Comparison of ENCODE assay signal across 8 cellular contexts in genomic region chr17:10197721-10198508, GRCh38. TPM values are rescaled to one million over a fixed set of nuclear protein-coding genes. Genes with fewer than 3 reads are reported as not detected.
A peak's percentile ranks its signal among the peaks of the same experiment; 100 is the strongest.
DNase-seq lines count a peak whose midpoint lies in the region; ATAC-seq and TF ChIP-seq lines count a peak whose summit lies in the region.

No MANE protein-coding gene starts in this region.

- H3K4me1 ChIP-seq in CD8-positive, alpha-beta memory T cell (ENCODE audit: insufficient read depth, low read length) = peaks cover 6% of the 10 kb centered on the region

- no peak overlapping the region for H3K4me3 ChIP-seq in CD8-positive, alpha-beta memory T cell (ENCODE audit: low read length)
- H3K4me3 ChIP-seq in neural cell (ENCODE audit: low read length) = peak overlapping the region; percentile 83

- TF ChIP-seq RAD21 in neural cell (conservative IDR thresholded peaks at IDR 0.05) = peak; percentile 50

- TF ChIP-seq CTCF in neural cell (IDR thresholded peaks at IDR 0.05; ENCODE audit: poor library complexity, severe bottlenecking) = peak; percentile 17
- no peak for TF ChIP-seq CTCF in CD4-positive, alpha-beta T cell (IDR thresholded peaks at IDR 0.05)

- peaks cover 9% of the 10 kb centered on the region for H3K27me3 ChIP-seq in CD8-positive, alpha-beta memory T cell (ENCODE audit: insufficient read depth, low read length, poor library complexity, severe bottlenecking)
- H3K27me3 ChIP-seq in neural cell (ENCODE audit: insufficient read depth, low read depth, low read length) = no peaks in the 10 kb centered on the region
- H3K27me3 ChIP-seq in CD4-positive, alpha-beta T cell (ENCODE audit: control insufficient read depth, insufficient read depth, low read length) = peaks cover 4% of the 10 kb centered on the region

- peak overlapping the region; percentile 71 for H3K9ac ChIP-seq in neural cell (ENCODE audit: low read length)

- intact Hi-C loops in activated T-helper 2 cell treated with anti-CD3 and anti-CD28 coated beads, Interferon-gamma antibody, Interleukin-2, Interleukin-4, amounts not matched to agents 10 μg/mL and 5 μg/mL and 100 μg/mL, durations not matched to agents 14 hours and 24 hours and 36 hours (cut with micrococcal nuclease) = no loop called here
- intact Hi-C loops in CD4-positive, alpha-beta T cell (cut with DNase I, micrococcal nuclease) = loop anchor here in 1 of 2 experiments (5.0 kb wide), 1 partner anchor 81 kb away; no protein-coding TSS in a partner anchor

- no peak overlapping the region for H3K27ac Mint-ChIP-seq in CD8-positive, alpha-beta memory T cell
- no peak overlapping the region for H3K27ac Mint-ChIP-seq in effector memory CD8-positive, alpha-beta T cell
- no peak overlapping the region for H3K27ac Mint-ChIP-seq in activated T-helper 2 cell treated with anti-CD3 and anti-CD28 coated beads, Interferon-gamma antibody, Interleukin-2, Interleukin-4, amounts not matched to agents 10 μg/mL and 5 μg/mL and 100 μg/mL, durations not matched to agents 14 hours and 24 hours and 36 hours
- H3K27ac Mint-ChIP-seq in CD4-positive, alpha-beta T cell = no peak overlapping the region

- peaks cover 10 to 15% (median 12%) of the 10 kb centered on the region in 3 donors for H3K4me1 Mint-ChIP-seq in CD8-positive, alpha-beta memory T cell
- peaks cover 5 to 7% of the 10 kb centered on the region in 2 donors for H3K4me1 Mint-ChIP-seq in effector memory CD8-positive, alpha-beta T cell (ENCODE audit: low read depth in 2 of 2)
- H3K4me1 Mint-ChIP-seq in activated T-helper 2 cell treated with anti-CD3 and anti-CD28 coated beads, Interferon-gamma antibody, Interleukin-2, Interleukin-4, amounts not matched to agents 10 μg/mL and 5 μg/mL and 100 μg/mL, durations not matched to agents 14 hours and 24 hours and 36 hours (ENCODE audit: low read depth) = peaks cover 4% of the 10 kb centered on the region
- peaks cover 10% of the 10 kb centered on the region for H3K4me1 Mint-ChIP-seq in CD4-positive, alpha-beta T cell (ENCODE audit: low read depth)

- no peak overlapping the region for H3K27ac ChIP-seq in CD8-positive, alpha-beta memory T cell (ENCODE audit: low read depth, low read length)
- H3K27ac ChIP-seq in neural cell (ENCODE audit: low read length) = no peak overlapping the region
- H3K27ac ChIP-seq in CD4-positive, alpha-beta T cell (ENCODE audit: low read depth, low read length) = no peak overlapping the region

- H3K4me3 Mint-ChIP-seq in CD8-positive, alpha-beta memory T cell = peak overlapping the region in 4 of 7 donors; percentile 37 to 54 (median 46)
- H3K4me3 Mint-ChIP-seq in effector memory CD8-positive, alpha-beta T cell = peak overlapping the region; percentile 48 to 61
- no peak overlapping the region for H3K4me3 Mint-ChIP-seq in activated T-helper 2 cell treated with anti-CD3 and anti-CD28 coated beads, Interferon-gamma antibody, Interleukin-2, Interleukin-4, amounts not matched to agents 10 μg/mL and 5 μg/mL and 100 μg/mL, durations not matched to agents 14 hours and 24 hours and 36 hours (ENCODE audit: low read depth)
- H3K4me3 Mint-ChIP-seq in CD4-positive, alpha-beta T cell = no peak overlapping the region

- H2AFZ ChIP-seq in neural cell (ENCODE audit: low read depth, low read length) = no peak overlapping the region

- H3K27me3 Mint-ChIP-seq in CD8-positive, alpha-beta memory T cell = peaks cover 25 to 34% of the 10 kb centered on the region in 2 donors
- peaks cover 19 to 30% of the 10 kb centered on the region in 2 donors for H3K27me3 Mint-ChIP-seq in effector memory CD8-positive, alpha-beta T cell
- peaks cover 23% of the 10 kb centered on the region for H3K27me3 Mint-ChIP-seq in activated T-helper 2 cell treated with anti-CD3 and anti-CD28 coated beads, Interferon-gamma antibody, Interleukin-2, Interleukin-4, amounts not matched to agents 10 μg/mL and 5 μg/mL and 100 μg/mL, durations not matched to agents 14 hours and 24 hours and 36 hours (ENCODE audit: low read depth)
- peaks cover 37% of the 10 kb centered on the region for H3K27me3 Mint-ChIP-seq in CD4-positive, alpha-beta T cell

- POLR2A ChIA-PET in CD8-positive, alpha-beta memory T cell (lab: Charles Lee) = interaction anchor here (0.5 to 0.9 kb wide), 3 partner anchors 46 to 151 kb away, joined by 3 to 6 read pairs (median 4); no protein-coding TSS in a partner anchor
- POLR2A ChIA-PET in CD4-positive, alpha-beta T cell (lab: Charles Lee) = interaction anchor here (0.8 kb wide), 1 partner anchor 83 kb away, joined by 4 read pairs; no protein-coding TSS in a partner anchor

- CTCF ChIA-PET in CD8-positive, alpha-beta memory T cell (lab: Charles Lee) = no interaction called here
- CTCF ChIA-PET in CD4-positive, alpha-beta T cell (lab: Charles Lee) = no interaction called here

- no peaks in the 10 kb centered on the region for H3K79me2 ChIP-seq in neural cell (replicated peaks; ENCODE audit: insufficient read depth, low read length)

- H3K9me3 ChIP-seq in CD8-positive, alpha-beta memory T cell (ENCODE audit: low read length) = no peaks in the 10 kb centered on the region
- peaks cover 3% of the 10 kb centered on the region for H3K9me3 ChIP-seq in neural cell (ENCODE audit: low read length)
- peaks cover 15% of the 10 kb centered on the region for H3K9me3 ChIP-seq in CD4-positive, alpha-beta T cell (ENCODE audit: control insufficient read depth, low read length)

- peaks cover 0 to 20% (median 0%) of the 10 kb centered on the region in 3 donors for H3K36me3 Mint-ChIP-seq in CD8-positive, alpha-beta memory T cell
- peaks cover 4% of the 10 kb centered on the region for H3K36me3 Mint-ChIP-seq in effector memory CD8-positive, alpha-beta T cell (ENCODE audit: insufficient read depth)
- H3K36me3 Mint-ChIP-seq in activated T-helper 2 cell treated with anti-CD3 and anti-CD28 coated beads, Interferon-gamma antibody, Interleukin-2, Interleukin-4, amounts not matched to agents 10 μg/mL and 5 μg/mL and 100 μg/mL, durations not matched to agents 14 hours and 24 hours and 36 hours (ENCODE audit: low read depth) = no peaks in the 10 kb centered on the region
- H3K36me3 Mint-ChIP-seq in CD4-positive, alpha-beta T cell (ENCODE audit: low read depth) = no peaks in the 10 kb centered on the region

- no peaks in the 10 kb centered on the region for H3K9me2 ChIP-seq in neural cell (ENCODE audit: insufficient read depth, low read length)

- no peaks in the 10 kb centered on the region for H3F3A ChIP-seq in neural cell (ENCODE audit: insufficient read depth, low read length, poor library complexity, severe bottlenecking)

- no peaks in the 10 kb centered on the region for H4K20me1 ChIP-seq in neural cell (ENCODE audit: insufficient read depth)

- H3K9me3 Mint-ChIP-seq in CD8-positive, alpha-beta memory T cell = peaks cover 6 to 23% (median 22%) of the 10 kb centered on the region in 5 donors
- peaks cover 12 to 19% of the 10 kb centered on the region in 2 donors for H3K9me3 Mint-ChIP-seq in effector memory CD8-positive, alpha-beta T cell
- peaks cover 21% of the 10 kb centered on the region for H3K9me3 Mint-ChIP-seq in activated T-helper 2 cell treated with anti-CD3 and anti-CD28 coated beads, Interferon-gamma antibody, Interleukin-2, Interleukin-4, amounts not matched to agents 10 μg/mL and 5 μg/mL and 100 μg/mL, durations not matched to agents 14 hours and 24 hours and 36 hours
- peaks cover 11% of the 10 kb centered on the region for H3K9me3 Mint-ChIP-seq in CD4-positive, alpha-beta T cell

- peak; percentile 28 for ATAC-seq in HG02885 (IDR thresholded peaks at IDR 0.05; ENCODE audit: poor library complexity, unreplicated experiment)
- ATAC-seq in effector memory CD8-positive, alpha-beta T cell (replicated peaks) = no peak
- no peak for ATAC-seq in HG03039 (IDR thresholded peaks at IDR 0.05; ENCODE audit: unreplicated experiment)
- ATAC-seq in CD4-positive, alpha-beta T cell (ENCODE audit: poor library complexity) = no peak

- peak overlapping the region; percentile 35 for H3K4me2 ChIP-seq in neural cell (ENCODE audit: low read length)

- DNase-seq in CD8-positive, alpha-beta memory T cell = peak in 1 of 5 donors; percentile 9
- peak in 1 of 3 experiments; percentile 9 for DNase-seq in effector memory CD8-positive, alpha-beta T cell
- no peak for DNase-seq in activated T-helper 2 cell treated with anti-CD3 and anti-CD28 coated beads, Interferon-gamma antibody, Interleukin-2, Interleukin-4, amounts not matched to agents 10 μg/mL and 5 μg/mL and 100 μg/mL, durations not matched to agents 14 hours and 24 hours and 36 hours (ENCODE audit: low spot score)
- DNase-seq in CD4-positive, alpha-beta T cell = no peak
- no peak for DNase-seq in 8988T

- H3K36me3 ChIP-seq in CD8-positive, alpha-beta memory T cell (ENCODE audit: insufficient read depth, low read length) = no peaks in the 10 kb centered on the region
- H3K36me3 ChIP-seq in neural cell (ENCODE audit: insufficient read depth, low read length) = no peaks in the 10 kb centered on the region

- TF ChIP-seq EP300 in neural cell (conservative IDR thresholded peaks at IDR 0.05; ENCODE audit: poor library complexity, severe bottlenecking) = no peak

TF ChIP-seq in neural cell, 6 proteins besides CTCF, POLR2A, EP300 and RAD21 (continues in another document):
- no peak for TF ChIP-seq POLR2AphosphoS5 (IDR thresholded peaks at IDR 0.05)
- TF ChIP-seq SMC3 (conservative IDR thresholded peaks at IDR 0.05; ENCODE audit: poor library complexity) = peak; percentile 60
- no peak for TF ChIP-seq TAF1 (IDR thresholded peaks at IDR 0.05; ENCODE audit: low read depth)
- TF ChIP-seq EZH2 (IDR thresholded peaks at IDR 0.05; ENCODE audit: borderline replicate concordance, insufficient read depth, low read length, poor library complexity, severe bottlenecking) = no peak

RNA-seq across cellular contexts. Expression of gene GAS7, which starts 0.5 kb away (rescaled TPM):
- 1 to 10 TPM; 1.9 to 3.3 TPM for total RNA-seq in CD8-positive, alpha-beta memory T cell
- 4.4 TPM for polyA plus RNA-seq in CD8-positive, alpha-beta memory T cell
- polyA plus RNA-seq in neural cell = 23.6 and 30.9 TPM in 2 replicates
- 79.6 and 85.5 TPM in 2 replicates for polyA minus RNA-seq in neural cell
- total RNA-seq in activated T-helper 2 cell treated with anti-CD3 and anti-CD28 coated beads, Interferon-gamma antibody, Interleukin-2, Interleukin-4, amounts not matched to agents 10 μg/mL and 5 μg/mL and 100 μg/mL, durations not matched to agents 14 hours and 24 hours and 36 hours = 0.18 TPM in 1 of 2 replicates, not detected in the other
- total RNA-seq in CD4-positive, alpha-beta T cell = 1 to 10 TPM; 1.8 to 3.4 TPM

Comparison
In these comparisons a context has a peak if more than half of its experiments do, and no peak if none do; other contexts are left out.
1. H3K4me3 Mint-ChIP-seq: peak in CD8-positive, alpha-beta memory T cell (4 of 7) and effector memory CD8-positive, alpha-beta T cell (2 of 2); none in activated T-helper 2 cell treated with anti-CD3 and anti-CD28 coated beads, Interferon-gamma antibody, Interleukin-2, Interleukin-4, amounts not matched to agents 10 μg/mL and 5 μg/mL and 100 μg/mL, durations not matched to agents 14 hours and 24 hours and 36 hours (single experiment) and CD4-positive, alpha-beta T cell (single experiment).